28 cellular contexts compared by ENCODE assay signal in genomic region chr16:49436181-49436580, GRCh38.
"Had no signal": no experiment of that assay in that cellular context is flagged by ENCODE, and none has a peak within 500 bp of the region (broad histone marks: within the 10 kb centered on the region; RNA-seq: fewer than 3 reads in every experiment).

No MANE protein-coding gene starts in this region.

- H3K9me3 Mint-ChIP-seq: naive thymus-derived CD8-positive, alpha-beta T cell; natural killer cell treated with Interleukin-12 subunit alpha and Interleukin-12 subunit beta and Interleukin-15 and Interleukin-18, amount 100 ng/mL, for 72 hours; nephron progenitor cell; neural progenitor cell; stimulated activated effector memory CD8-positive, alpha-beta T cell treated with anti-CD3 and anti-CD28 coated beads, Interleukin-12 subunit alpha, Interleukin-12 subunit beta, amount 100 ng/mL, for 72 hours; stimulated activated naive B cell treated with anti-CD40 and anti-IgM and Interleukin-4, amounts not matched to agents 10 μg/mL and 1 μg/mL and 100 μg/mL, for 72 hours; stimulated activated naive CD8-positive, alpha-beta T cell treated with anti-CD3 and anti-CD28 coated beads, Interleukin-15, Interleukin-2, amounts not matched to agents 100 ng/mL and 50 ng/mL, for 24 hours had no signal

- H3K27ac ChIP-seq: neural progenitor cell, ovary, parathyroid adenoma, psoas muscle, right lobe of liver, skin epidermis, stomach, thoracic aorta, thyroid gland, tibial nerve, upper lobe of left lung, vagina had no signal

- H3K27me3 ChIP-seq: ovary, right lobe of liver, thyroid gland, tibial nerve, upper lobe of left lung, vagina had no signal

- DNase-seq: naive thymus-derived CD8-positive, alpha-beta T cell; nephron progenitor cell; occipital lobe; ovary; psoas muscle; right cardiac atrium; right lobe of liver; stimulated activated CD4-positive, alpha-beta T cell treated with anti-CD3 and anti-CD28 coated beads, Interleukin-15, amount 100 ng/mL, for 24 hours; stimulated activated CD4-positive, alpha-beta T cell treated with anti-CD3 and anti-CD28 coated beads, Interleukin-2, amount 100 ng/mL, for 24 hours; stimulated activated CD4-positive, alpha-beta T cell treated with anti-CD3 and anti-CD28 coated beads, Interleukin-2, amount 100 ng/mL, for 48 hours; stimulated activated CD4-positive, alpha-beta T cell treated with anti-CD3 and anti-CD28 coated beads, Interleukin-4, amount 100 ng/mL, for 24 hours; stimulated activated naive B cell treated with anti-CD40 and anti-IgM and Interleukin-4, amounts not matched to agents 10 μg/mL and 1 μg/mL and 100 μg/mL, for 72 hours; stimulated activated naive CD4-positive, alpha-beta T cell treated with Interleukin-2 at 50 U/mL for 16 hours; stomach; thyroid gland; trophoblast cell; upper lobe of left lung had no signal

- H3K36me3 Mint-ChIP-seq: naive thymus-derived CD8-positive, alpha-beta T cell; natural killer cell treated with Interleukin-12 subunit alpha and Interleukin-12 subunit beta and Interleukin-15 and Interleukin-18, amount 100 ng/mL, for 72 hours; neural progenitor cell; stimulated activated effector memory CD8-positive, alpha-beta T cell treated with anti-CD3 and anti-CD28 coated beads, Interleukin-12 subunit alpha, Interleukin-12 subunit beta, amount 100 ng/mL, for 72 hours; stimulated activated naive B cell treated with anti-CD40 and anti-IgM and Interleukin-4, amounts not matched to agents 10 μg/mL and 1 μg/mL and 100 μg/mL, for 72 hours had no signal

- H3K4me3 Mint-ChIP-seq: naive thymus-derived CD8-positive, alpha-beta T cell; natural killer cell treated with Interleukin-12 subunit alpha and Interleukin-12 subunit beta and Interleukin-15 and Interleukin-18, amount 100 ng/mL, for 72 hours; nephron progenitor cell; neural progenitor cell; stimulated activated effector memory CD8-positive, alpha-beta T cell treated with anti-CD3 and anti-CD28 coated beads, Interleukin-12 subunit alpha, Interleukin-12 subunit beta, amount 100 ng/mL, for 72 hours; stimulated activated naive B cell treated with anti-CD40 and anti-IgM and Interleukin-4, amounts not matched to agents 10 μg/mL and 1 μg/mL and 100 μg/mL, for 72 hours; stimulated activated naive CD8-positive, alpha-beta T cell treated with anti-CD3 and anti-CD28 coated beads, Interleukin-15, Interleukin-2, amounts not matched to agents 100 ng/mL and 50 ng/mL, for 24 hours had no signal

- H3K4me3 ChIP-seq: neural progenitor cell, ovary, psoas muscle, right lobe of liver, skin epidermis, smooth muscle cell, stomach, thoracic aorta, thyroid gland, tibial nerve, upper lobe of left lung, vagina had no signal

- H3K4me1 ChIP-seq: parathyroid adenoma, psoas muscle, right lobe of liver, thyroid gland, vagina had no signal

- H3K27me3 Mint-ChIP-seq: stimulated activated naive B cell treated with anti-CD40 and anti-IgM and Interleukin-4, amounts not matched to agents 10 μg/mL and 1 μg/mL and 100 μg/mL, for 72 hours; stimulated activated naive CD8-positive, alpha-beta T cell treated with anti-CD3 and anti-CD28 coated beads, Interleukin-15, Interleukin-2, amounts not matched to agents 100 ng/mL and 50 ng/mL, for 24 hours had no signal

- H3K27ac Mint-ChIP-seq: natural killer cell treated with Interleukin-12 subunit alpha and Interleukin-12 subunit beta and Interleukin-15 and Interleukin-18, amount 100 ng/mL, for 72 hours; nephron progenitor cell; neural progenitor cell; progenitor cell of endocrine pancreas; stimulated activated effector memory CD8-positive, alpha-beta T cell treated with anti-CD3 and anti-CD28 coated beads, Interleukin-12 subunit alpha, Interleukin-12 subunit beta, amount 100 ng/mL, for 72 hours; stimulated activated naive CD8-positive, alpha-beta T cell treated with anti-CD3 and anti-CD28 coated beads, Interleukin-15, Interleukin-2, amounts not matched to agents 100 ng/mL and 50 ng/mL, for 24 hours had no signal

- H3K9me3 ChIP-seq: ovary, psoas muscle, right lobe of liver, stomach, thoracic aorta, thyroid gland, tibial nerve, upper lobe of left lung, vagina had no signal

- ATAC-seq: naive thymus-derived CD8-positive, alpha-beta T cell; natural killer cell treated with Interleukin-12 subunit alpha and Interleukin-12 subunit beta and Interleukin-15 and Interleukin-18, amount 100 ng/mL, for 72 hours; psoas muscle; right cardiac atrium; right lobe of liver; stimulated activated effector memory CD8-positive, alpha-beta T cell treated with anti-CD3 and anti-CD28 coated beads, Interleukin-12 subunit alpha, Interleukin-12 subunit beta, amount 100 ng/mL, for 72 hours; stimulated activated naive B cell treated with anti-CD40 and anti-IgM and Interleukin-4, amounts not matched to agents 10 μg/mL and 1 μg/mL and 100 μg/mL, for 72 hours had no signal

- H3K36me3 ChIP-seq: neural progenitor cell, ovary, right lobe of liver, stomach, thoracic aorta, thyroid gland, tibial nerve, upper lobe of left lung, vagina had no signal
